ENCODE assay signal across 1 cellular context in genomic region chr3:52146811-52147210, GRCh38.
TF ChIP-seq lines count a peak whose summit lies in the region.

No MANE protein-coding gene starts in this region.

TF ChIP-seq in IMR-90, 13 proteins besides CTCF, POLR2A, EP300 and RAD21 (continued from another document):
- TF ChIP-seq ELK1 (IDR thresholded peaks at IDR 0.05; ENCODE audit: borderline replicate concordance, low read depth, low read length), result no peak
- TF ChIP-seq CEBPB (IDR thresholded peaks at IDR 0.05; ENCODE audit: low read depth, low read length), result no peak
- no peak for TF ChIP-seq SMC3 (IDR thresholded peaks at IDR 0.05; ENCODE audit: low read depth, low read length)
- no peak for TF ChIP-seq USF2 (IDR thresholded peaks at IDR 0.05; ENCODE audit: low read depth, low read length)
- no peak for TF ChIP-seq BHLHE40 (IDR thresholded peaks at IDR 0.05; ENCODE audit: low read depth, low read length)
- TF ChIP-seq MAFK (IDR thresholded peaks at IDR 0.05; ENCODE audit: low read depth, low read length), result no peak
- no peak for TF ChIP-seq RFX5 (IDR thresholded peaks at IDR 0.05; ENCODE audit: low read depth, low read length)
